ENCODE assay signal across 2 cellular contexts in genomic region chr7:2798669-2799068, GRCh38.
A peak's percentile ranks its signal among the peaks of the same experiment; 100 is the strongest.
TF ChIP-seq lines count a peak whose summit lies in the region.

No MANE protein-coding gene starts in this region.

TF ChIP-seq in GM12891, 5 proteins besides CTCF, POLR2A, EP300 and RAD21 (continued from another document):
- TF ChIP-seq SPI1 (IDR thresholded peaks at IDR 0.05; ENCODE audit: low read depth, low read length) = peak; percentile 71
TF ChIP-seq in GM12891: peak in this region for 1.

TF ChIP-seq in K562, 482 proteins besides CTCF, POLR2A, EP300 and RAD21:
- TF ChIP-seq PBX2 (CRISPR knock-in tag; IDR thresholded peaks at IDR 0.05; ENCODE audit: low read depth) (no peak), PBX2 (tag; conservative IDR thresholded peaks at IDR 0.05; ENCODE audit: low read depth) (no peak), FOXA3 (CRISPR knock-in tag; conservative IDR thresholded peaks at IDR 0.05 in 1 of 2, IDR thresholded peaks at IDR 0.05 in 1 of 2) (no peak), SPI1 (IDR thresholded peaks at IDR 0.05; ENCODE audit: borderline replicate concordance, low read depth, low read length) (peak; percentile 78; the same call in 1 of the 2 replicates)
